In the genomic region with DNA sequence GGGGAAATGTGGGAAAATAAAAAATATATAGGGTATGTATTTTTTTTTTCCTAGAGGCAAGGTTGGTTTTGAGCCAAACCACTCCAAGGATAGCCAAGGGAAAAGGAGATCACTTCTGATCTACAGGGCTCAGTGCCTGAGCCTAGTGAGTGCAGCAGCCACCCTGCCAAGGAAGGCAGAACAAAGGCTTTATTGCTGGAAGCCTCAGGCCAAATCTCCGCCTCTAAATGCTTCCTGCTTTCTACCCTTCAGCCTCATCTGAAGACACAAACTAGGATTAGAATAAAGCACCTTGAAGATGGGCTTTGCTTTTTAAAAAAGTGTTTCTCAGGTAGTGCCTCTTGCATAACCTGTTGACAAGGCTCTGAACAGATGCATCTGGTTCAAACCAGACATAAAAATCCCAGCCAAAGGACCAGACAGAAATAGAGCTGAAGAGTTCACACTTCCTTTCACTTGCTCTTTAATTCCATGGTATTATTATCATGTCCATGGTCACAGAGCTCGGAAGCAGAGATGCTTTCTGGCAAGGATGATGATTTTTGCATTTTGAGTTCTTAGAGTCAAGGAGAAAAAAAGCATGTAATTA, we compare ENCODE assay signal across 14 cellular contexts. TPM values are rescaled to one million over a fixed set of nuclear protein-coding genes. Genes with fewer than 3 reads are reported as not detected.
A peak's percentile ranks its signal among the peaks of the same experiment; 100 is the strongest.
DNase-seq lines count a peak whose midpoint lies in the region; ATAC-seq and TF ChIP-seq lines count a peak whose summit lies in the region.
"Had no signal": no experiment of that assay in that cellular context is flagged by ENCODE, and none has a peak within 500 bp of the region (broad histone marks: within the 10 kb centered on the region; RNA-seq: fewer than 3 reads in every experiment).

No MANE protein-coding gene starts in this region.

- H3K27ac ChIP-seq in BLaER1 (0 out of 2 replicates have a peak overlapping the region, but pooled peaks have one; percentile 42), Karpas-422 (ENCODE audit: low read length) (peak overlapping the region; percentile 96), MM.1S (ENCODE audit: low read length) (no peak overlapping the region)
- H3K27ac ChIP-seq: KMS-11 had no signal

- no peaks in the 10 kb centered on the region for H3F3A ChIP-seq in MM.1S (ENCODE audit: insufficient read depth, low read length)

- H3K4me3 ChIP-seq in BLaER1 (no peak overlapping the region), Karpas-422 (ENCODE audit: low read length) (no peak overlapping the region), MM.1S (ENCODE audit: low read length) (no peak overlapping the region)

- H2AFZ ChIP-seq in Karpas-422 (ENCODE audit: low read length) (no peak overlapping the region), MM.1S (ENCODE audit: low read length) (no peak overlapping the region)

- H3K27me3 ChIP-seq in BLaER1 (no peaks in the 10 kb centered on the region), Karpas-422 (ENCODE audit: low read length) (no peaks in the 10 kb centered on the region), MM.1S (replicated peaks; ENCODE audit: insufficient read depth, low read length) (no peaks in the 10 kb centered on the region)

- no peaks in the 10 kb centered on the region for H3K36me3 Mint-ChIP-seq in WTC11
- H3K36me3 Mint-ChIP-seq: activated CD8-positive, alpha-beta memory T cell treated with anti-CD3 and anti-CD28 coated beads, Interleukin-2, amount 10 ng/mL, durations not matched to agents 7 days and 5 days; activated naive CD4-positive, alpha-beta T cell treated with anti-CD3 and anti-CD28 coated beads, Interleukin-2, amount 10 ng/mL, durations not matched to agents 7 days and 5 days had no signal

- H3K4me1 ChIP-seq in BLaER1: peaks cover 41% of the 10 kb centered on the region
- peaks cover 88% of the 10 kb centered on the region for H3K4me1 ChIP-seq in Karpas-422 (ENCODE audit: low read length)
- H3K4me1 ChIP-seq in MM.1S (ENCODE audit: low read length): no peaks in the 10 kb centered on the region

- H3K9me3 Mint-ChIP-seq in WTC11: no peaks in the 10 kb centered on the region
- H3K9me3 Mint-ChIP-seq: activated naive CD4-positive, alpha-beta T cell treated with anti-CD3 and anti-CD28 coated beads, Interleukin-2, amount 10 ng/mL, durations not matched to agents 7 days and 5 days; effector memory CD8-positive, alpha-beta T cell had no signal

- DNase-seq in Karpas-422 (peak; percentile 65), WTC11 (ENCODE audit: low spot score) (no peak), iPS-NIHi11 (ENCODE audit: low spot score) (peak; percentile 52), hepatic stellate cell (ENCODE audit: low spot score) (no peak), MM.1S (no peak)
- DNase-seq: activated CD4-positive, CD25-positive, alpha-beta regulatory T cell; activated CD8-positive, alpha-beta memory T cell treated with anti-CD3 and anti-CD28 coated beads, Interleukin-2, amount 10 ng/mL, durations not matched to agents 7 days and 5 days; activated naive CD4-positive, alpha-beta T cell treated with anti-CD3 and anti-CD28 coated beads, Interleukin-2, amount 10 ng/mL, durations not matched to agents 7 days and 5 days; effector memory CD8-positive, alpha-beta T cell; NCI-H1694 treated with DMSO at 0.1 percent for 48 hours had no signal

- H4K20me1 ChIP-seq in BLaER1 (no peaks in the 10 kb centered on the region), Karpas-422 (ENCODE audit: insufficient read depth, low read depth, low read length) (no peaks in the 10 kb centered on the region), MM.1S (ENCODE audit: insufficient read depth, low read length) (no peaks in the 10 kb centered on the region)

- H3K4me2 ChIP-seq in BLaER1 (peak overlapping the region; percentile 42), Karpas-422 (ENCODE audit: low read depth, low read length, poor library complexity, severe bottlenecking) (peak overlapping the region; percentile 64), MM.1S (ENCODE audit: low read depth, low read length) (no peak overlapping the region)
- H3K4me2 ChIP-seq: KMS-11 had no signal

- H3K36me3 ChIP-seq in BLaER1: no peaks in the 10 kb centered on the region
- no peaks in the 10 kb centered on the region for H3K36me3 ChIP-seq in Karpas-422 (ENCODE audit: insufficient read depth, low read length)
- no peaks in the 10 kb centered on the region for H3K36me3 ChIP-seq in MM.1S (replicated peaks; ENCODE audit: insufficient read depth, low read length)

- H3K27ac Mint-ChIP-seq in WTC11: no peak overlapping the region
- H3K27ac Mint-ChIP-seq: activated CD8-positive, alpha-beta memory T cell treated with anti-CD3 and anti-CD28 coated beads, Interleukin-2, amount 10 ng/mL, durations not matched to agents 7 days and 5 days; activated naive CD4-positive, alpha-beta T cell treated with anti-CD3 and anti-CD28 coated beads, Interleukin-2, amount 10 ng/mL, durations not matched to agents 7 days and 5 days; effector memory CD8-positive, alpha-beta T cell had no signal

- H3K79me2 ChIP-seq in Karpas-422 (ENCODE audit: low read length): no peaks in the 10 kb centered on the region
- H3K79me2 ChIP-seq in MM.1S (ENCODE audit: low read length): no peaks in the 10 kb centered on the region

- peaks cover 41% of the 10 kb centered on the region for H3K4me1 Mint-ChIP-seq in WTC11

- TF ChIP-seq CTCF in WTC11 (IDR thresholded peaks at IDR 0.05) (no peak), MM.1S (IDR thresholded peaks at IDR 0.05; ENCODE audit: low read length) (no peak)

- H3K9ac ChIP-seq in BLaER1 (no peak overlapping the region), Karpas-422 (ENCODE audit: low read length) (peak overlapping the region; percentile 59), MM.1S (ENCODE audit: low read length) (no peak overlapping the region)
- H3K9ac ChIP-seq: KMS-11 had no signal

- POLR2A ChIA-PET in WTC11 (lab: Charles Lee): no interaction called here

- H3K27me3 Mint-ChIP-seq in WTC11 (ENCODE audit: low read depth): no peaks in the 10 kb centered on the region; the same call in 1 of the 2 replicates

- CTCF ChIA-PET in WTC11 (lab: Charles Lee): interaction anchor here (1.0 to 4.9 kb wide), 3 partner anchors 26 to 75 kb away, joined by 3 to 34 read pairs (median 4); no protein-coding TSS in a partner anchor

- peak; percentile 78 for ATAC-seq in WTC11
- ATAC-seq in GM21360 (IDR thresholded peaks at IDR 0.05; ENCODE audit: unreplicated experiment): no peak
- no peak for ATAC-seq in GM21381 (IDR thresholded peaks at IDR 0.05; ENCODE audit: unreplicated experiment)
- ATAC-seq: activated CD8-positive, alpha-beta memory T cell treated with anti-CD3 and anti-CD28 coated beads, Interleukin-2, amount 10 ng/mL, durations not matched to agents 7 days and 5 days; effector memory CD8-positive, alpha-beta T cell had no signal

- no peaks in the 10 kb centered on the region for H3K9me2 ChIP-seq in Karpas-422 (replicated peaks; ENCODE audit: insufficient read depth, low read length)
- no peaks in the 10 kb centered on the region for H3K9me2 ChIP-seq in MM.1S (replicated peaks; ENCODE audit: insufficient read depth, low read length)

- H3K9me3 ChIP-seq in BLaER1 (peaks cover 14% of the 10 kb centered on the region), Karpas-422 (ENCODE audit: low read length) (no peaks in the 10 kb centered on the region), MM.1S (replicated peaks; ENCODE audit: insufficient read depth, low read length) (no peaks in the 10 kb centered on the region)

- no peak overlapping the region for H3K4me3 Mint-ChIP-seq in WTC11
- H3K4me3 Mint-ChIP-seq: activated CD8-positive, alpha-beta memory T cell treated with anti-CD3 and anti-CD28 coated beads, Interleukin-2, amount 10 ng/mL, durations not matched to agents 7 days and 5 days; activated naive CD4-positive, alpha-beta T cell treated with anti-CD3 and anti-CD28 coated beads, Interleukin-2, amount 10 ng/mL, durations not matched to agents 7 days and 5 days; effector memory CD8-positive, alpha-beta T cell had no signal

TF ChIP-seq in WTC11, 78 proteins besides CTCF, POLR2A, EP300 and RAD21 (continues in another document):
- TF ChIP-seq ZNF138 (CRISPR knock-in tag; conservative IDR thresholded peaks at IDR 0.05) (no peak), NFYB (CRISPR knock-in tag; conservative IDR thresholded peaks at IDR 0.05; ENCODE audit: low read depth) (no peak)
- TF ChIP-seq, protein P1, sequence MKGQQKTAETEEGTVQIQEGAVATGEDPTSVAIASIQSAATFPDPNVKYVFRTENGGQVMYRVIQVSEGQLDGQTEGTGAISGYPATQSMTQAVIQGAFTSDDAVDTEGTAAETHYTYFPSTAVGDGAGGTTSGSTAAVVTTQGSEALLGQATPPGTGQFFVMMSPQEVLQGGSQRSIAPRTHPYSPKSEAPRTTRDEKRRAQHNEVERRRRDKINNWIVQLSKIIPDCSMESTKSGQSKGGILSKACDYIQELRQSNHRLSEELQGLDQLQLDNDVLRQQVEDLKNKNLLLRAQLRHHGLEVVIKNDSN (CRISPR knock-in tag; IDR thresholded peaks at IDR 0.05): no peak

RNA-seq across cellular contexts. Expression of a gene that starts 10.5 kb away (rescaled TPM):
- total RNA-seq in Karpas-422 (2014; rRNA removed; shearing (Covaris generic); ENCODE audit: low replicate concordance): 0.11 TPM in 1 of 2 replicates, not detected in the other
- 10.0 to 11.5 TPM (median 11.1 TPM) in 3 replicates for total RNA-seq in WTC11 (2021)

RNA-seq across cellular contexts. Expression of a gene that starts 47.4 kb away (rescaled TPM):
- 0.48 TPM in 1 of 2 replicates, not detected in the other for total RNA-seq in Karpas-422 (2014; rRNA removed; shearing (Covaris generic); ENCODE audit: low replicate concordance)
- 12.5 to 15.5 TPM (median 15.2 TPM) in 3 replicates for total RNA-seq in WTC11 (2021)
- total RNA-seq: activated CD8-positive, alpha-beta memory T cell treated with anti-CD3 and anti-CD28 coated beads, Interleukin-2, amount 10 ng/mL, durations not matched to agents 7 days and 5 days had no signal

Comparison
In these comparisons a context has a peak if more than half of its experiments do, and no peak if none do; other contexts are left out.
1. DNase-seq: peak in Karpas-422 (single experiment) and iPS-NIHi11 (single experiment); none in WTC11 (single experiment), hepatic stellate cell (single experiment) and MM.1S (single experiment).